ENCODE assay signal across 1 cellular context in genomic region chr7:41508755-41509154, GRCh38.
TF ChIP-seq lines count a peak whose summit lies in the region.

No MANE protein-coding gene starts in this region.

TF ChIP-seq in liver, 16 proteins besides CTCF, POLR2A, EP300 and RAD21 (continued from another document):
- TF ChIP-seq, protein P1, sequence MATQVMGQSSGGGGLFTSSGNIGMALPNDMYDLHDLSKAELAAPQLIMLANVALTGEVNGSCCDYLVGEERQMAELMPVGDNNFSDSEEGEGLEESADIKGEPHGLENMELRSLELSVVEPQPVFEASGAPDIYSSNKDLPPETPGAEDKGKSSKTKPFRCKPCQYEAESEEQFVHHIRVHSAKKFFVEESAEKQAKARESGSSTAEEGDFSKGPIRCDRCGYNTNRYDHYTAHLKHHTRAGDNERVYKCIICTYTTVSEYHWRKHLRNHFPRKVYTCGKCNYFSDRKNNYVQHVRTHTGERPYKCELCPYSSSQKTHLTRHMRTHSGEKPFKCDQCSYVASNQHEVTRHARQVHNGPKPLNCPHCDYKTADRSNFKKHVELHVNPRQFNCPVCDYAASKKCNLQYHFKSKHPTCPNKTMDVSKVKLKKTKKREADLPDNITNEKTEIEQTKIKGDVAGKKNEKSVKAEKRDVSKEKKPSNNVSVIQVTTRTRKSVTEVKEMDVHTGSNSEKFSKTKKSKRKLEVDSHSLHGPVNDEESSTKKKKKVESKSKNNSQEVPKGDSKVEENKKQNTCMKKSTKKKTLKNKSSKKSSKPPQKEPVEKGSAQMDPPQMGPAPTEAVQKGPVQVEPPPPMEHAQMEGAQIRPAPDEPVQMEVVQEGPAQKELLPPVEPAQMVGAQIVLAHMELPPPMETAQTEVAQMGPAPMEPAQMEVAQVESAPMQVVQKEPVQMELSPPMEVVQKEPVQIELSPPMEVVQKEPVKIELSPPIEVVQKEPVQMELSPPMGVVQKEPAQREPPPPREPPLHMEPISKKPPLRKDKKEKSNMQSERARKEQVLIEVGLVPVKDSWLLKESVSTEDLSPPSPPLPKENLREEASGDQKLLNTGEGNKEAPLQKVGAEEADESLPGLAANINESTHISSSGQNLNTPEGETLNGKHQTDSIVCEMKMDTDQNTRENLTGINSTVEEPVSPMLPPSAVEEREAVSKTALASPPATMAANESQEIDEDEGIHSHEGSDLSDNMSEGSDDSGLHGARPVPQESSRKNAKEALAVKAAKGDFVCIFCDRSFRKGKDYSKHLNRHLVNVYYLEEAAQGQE (IDR thresholded peaks at IDR 0.05), result peak; percentile 73
- TF ChIP-seq JUND (IDR thresholded peaks at IDR 0.05), result peak; percentile 98 to 100
- no peak for TF ChIP-seq TAF1 (conservative IDR thresholded peaks at IDR 0.05)
- peak in 1 of 2 donors; percentile 55 for TF ChIP-seq GABPA (IDR thresholded peaks at IDR 0.05 in 1 of 2, conservative IDR thresholded peaks at IDR 0.05 in 1 of 2)
